ENCODE assay signal across 13 cellular contexts in the genomic region with DNA sequence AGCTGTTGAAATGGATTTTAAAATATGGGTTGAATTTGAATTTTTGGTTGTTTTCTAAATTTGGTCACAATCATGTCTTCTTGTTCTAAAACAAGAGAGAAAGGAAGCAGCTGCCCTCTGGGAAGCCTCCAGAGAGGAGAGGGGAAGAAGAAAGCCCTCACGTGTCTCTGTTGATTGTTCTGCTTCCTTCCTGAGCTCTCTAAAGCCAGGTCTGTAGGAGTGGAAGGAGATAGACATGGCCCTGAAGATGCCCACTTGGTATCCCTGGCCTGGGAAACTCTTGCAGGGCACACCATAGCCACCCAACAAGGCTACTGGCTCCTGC. TPM values are rescaled to one million over a fixed set of nuclear protein-coding genes. Genes with fewer than 3 reads are reported as not detected.
A peak's percentile ranks its signal among the peaks of the same experiment; 100 is the strongest.
DNase-seq lines count a peak whose midpoint lies in the region; ATAC-seq and TF ChIP-seq lines count a peak whose summit lies in the region.
"Had no signal": no experiment of that assay in that cellular context is flagged by ENCODE, and none has a peak within 500 bp of the region (broad histone marks: within the 10 kb centered on the region; RNA-seq: fewer than 3 reads in every experiment).

No MANE protein-coding gene starts in this region.

- intact Hi-C loops in A673 (cut with micrococcal nuclease; ENCODE audit: unreplicated experiment): no loop called here

- H4K20me1 ChIP-seq in GM23248 (ENCODE audit: insufficient read depth): no peaks in the 10 kb centered on the region
- no peaks in the 10 kb centered on the region for H4K20me1 ChIP-seq in hepatocyte (ENCODE audit: insufficient read depth, poor library complexity, severe bottlenecking)

- peak overlapping the region; percentile 83 for H3K27ac ChIP-seq in GM23248
- H3K27ac ChIP-seq in RWPE2 (ENCODE audit: poor library complexity, severe bottlenecking): peak overlapping the region; percentile 20
- H3K27ac ChIP-seq in hepatocyte: peak overlapping the region; percentile 31
- peak overlapping the region; percentile 80 for H3K27ac ChIP-seq in skeletal muscle tissue (ENCODE audit: low read depth, low read length)
- H3K27ac ChIP-seq in A673 (ENCODE audit: low read depth, low read length, poor library complexity, severe bottlenecking): no peak overlapping the region

- H3K4me3 ChIP-seq in GM23248 (no peak overlapping the region), RWPE2 (ENCODE audit: severe bottlenecking) (no peak overlapping the region), hepatocyte (no peak overlapping the region), skeletal muscle tissue (ENCODE audit: low read length in 3 of 3) (peak overlapping the region in 1 of 3 donors; percentile 13), A673 (ENCODE audit: low read depth, low read length, poor library complexity, severe bottlenecking) (no peak overlapping the region)

- in situ Hi-C loops in GM23248 (cut with MboI): no loop called here

- H3K9me2 ChIP-seq in GM23248 (ENCODE audit: insufficient read depth): no peaks in the 10 kb centered on the region
- H3K9me2 ChIP-seq in hepatocyte (replicated peaks; ENCODE audit: insufficient read depth): no peaks in the 10 kb centered on the region

- H3K4me2 ChIP-seq in GM23248 (ENCODE audit: unreplicated experiment): no peak overlapping the region
- no peak overlapping the region for H3K4me2 ChIP-seq in hepatocyte

- peaks cover 43% of the 10 kb centered on the region for H3K4me1 ChIP-seq in GM23248 (ENCODE audit: insufficient read depth)
- H3K4me1 ChIP-seq in RWPE2 (ENCODE audit: insufficient read depth, poor library complexity, severe bottlenecking): peaks cover 32% of the 10 kb centered on the region
- peaks cover 11% of the 10 kb centered on the region for H3K4me1 ChIP-seq in hepatocyte (ENCODE audit: insufficient read depth)
- H3K4me1 ChIP-seq in skeletal muscle tissue (ENCODE audit: control insufficient read depth in 3 of 3, insufficient read depth in 3 of 3, low read length in 3 of 3): peaks cover 26 to 47% (median 32%) of the 10 kb centered on the region in 3 donors
- no peaks in the 10 kb centered on the region for H3K4me1 ChIP-seq in A673 (ENCODE audit: insufficient read depth, low read length, poor library complexity, severe bottlenecking)

- WGBS in GM23248 (ENCODE audit: low coverage in 1 of 2, low lambda C conversion rate in 2 of 2, missing lambda C conversion rate in 2 of 2), 2 experiments: 50 to 59% methylated on average over 1 of the region's 1 CpG
- 72% methylated on average over 1 of the region's 1 CpG for WGBS in hepatocyte (ENCODE audit: low lambda C conversion rate, missing lambda C conversion rate)

- CTCF ChIA-PET in GM10248 (lab: Yijun Ruan, JAX) (interaction anchor here (1.1 kb wide), 1 partner anchor 18 kb away, joined by 3 read pairs; no protein-coding TSS in a partner anchor), A673 (lab: Charles Lee) (no interaction called here)

- H3K27me3 ChIP-seq in GM23248 (replicated peaks; ENCODE audit: insufficient read depth) (no peaks in the 10 kb centered on the region), RWPE2 (ENCODE audit: insufficient read depth, poor library complexity, severe bottlenecking) (no peaks in the 10 kb centered on the region), hepatocyte (no peaks in the 10 kb centered on the region), skeletal muscle tissue (ENCODE audit: control insufficient read depth in 3 of 3, insufficient read depth in 3 of 3, low read length in 3 of 3) (no peaks in the 10 kb centered on the region), A673 (replicated peaks; ENCODE audit: insufficient read depth, low read depth, low read length, poor library complexity) (no peaks in the 10 kb centered on the region)

- POLR2A ChIA-PET in GM10248 (lab: Yijun Ruan, JAX): no interaction called here
- POLR2A ChIA-PET in A673 (lab: Charles Lee; ENCODE audit: low non-redundant PET): no interaction called here

- peaks cover 17% of the 10 kb centered on the region for H3F3A ChIP-seq in GM23248 (ENCODE audit: insufficient read depth)

- no peak for TF ChIP-seq CTCF in RWPE2 (IDR thresholded peaks at IDR 0.05; ENCODE audit: poor library complexity, severe bottlenecking)
- no peak for TF ChIP-seq CTCF in hepatocyte (IDR thresholded peaks at IDR 0.05; ENCODE audit: poor library complexity)
- no peak for TF ChIP-seq CTCF in GM10248 (IDR thresholded peaks at IDR 0.05; ENCODE audit: control extremely low read depth, extremely low read depth, low read depth, missing control alignments)
- TF ChIP-seq CTCF in A673 (conservative IDR thresholded peaks at IDR 0.05; ENCODE audit: low read depth, low read length): no peak

- no peak for ATAC-seq in RWPE2 (ENCODE audit: low read depth)

- H3K36me3 ChIP-seq in GM23248 (ENCODE audit: low read depth): no peaks in the 10 kb centered on the region
- no peaks in the 10 kb centered on the region for H3K36me3 ChIP-seq in RWPE2 (ENCODE audit: low read depth)
- H3K36me3 ChIP-seq in hepatocyte (replicated peaks; ENCODE audit: insufficient read depth, low read depth): no peaks in the 10 kb centered on the region
- no peaks in the 10 kb centered on the region for H3K36me3 ChIP-seq in skeletal muscle tissue (ENCODE audit: control insufficient read depth in 3 of 3, insufficient read depth in 3 of 3, low read length in 3 of 3)
- H3K36me3 ChIP-seq in A673 (ENCODE audit: insufficient read depth, low read length, poor library complexity, severe bottlenecking): no peaks in the 10 kb centered on the region

- H2AFZ ChIP-seq in GM23248 (0 out of 2 replicates have a peak overlapping the region, but pooled peaks have one; percentile 5), hepatocyte (no peak overlapping the region)

- H3K9ac ChIP-seq in GM23248: 0 out of 2 replicates have a peak overlapping the region, but pooled peaks have one; percentile 22
- peak overlapping the region in 1 of 3 donors; percentile 34 for H3K9ac ChIP-seq in skeletal muscle tissue (ENCODE audit: low read depth in 1 of 3, low read length in 3 of 3)

- H3K9me3 ChIP-seq in GM23248 (ENCODE audit: low read depth) (no peaks in the 10 kb centered on the region), RWPE2 (ENCODE audit: severe bottlenecking) (no peaks in the 10 kb centered on the region), hepatocyte (ENCODE audit: low read depth) (no peaks in the 10 kb centered on the region), skeletal muscle tissue (ENCODE audit: control insufficient read depth in 3 of 3, low read length in 3 of 3) (peaks cover 0 to 3% (median 0%) of the 10 kb centered on the region in 3 donors), A673 (ENCODE audit: low read depth, low read length, poor library complexity, severe bottlenecking) (no peaks in the 10 kb centered on the region)

- DNase-seq in GM23248: no peak
- no peak for DNase-seq in RWPE2 (ENCODE audit: low spot score)
- no peak for DNase-seq in hepatocyte (ENCODE audit: low spot score)
- DNase-seq in GM10248 (ENCODE audit: extremely low spot score): no peak
- no peak for DNase-seq in SHP77 (lab: John Stamatoyannopoulos, UW)
- no peak for DNase-seq in A673 (ENCODE audit: low spot score)
- no peak for DNase-seq in NCI-H748 (lab: John Stamatoyannopoulos, UW; ENCODE audit: unreplicated experiment)
- DNase-seq: CD4-positive, CD25-positive, alpha-beta regulatory T cell; NCI-H1436 treated with DMSO at 0.1 percent for 48 hours; NCI-H526; SIG-M5 had no signal

- no TSS peak for BruUV-seq in A673 (replicated peaks; lab: Mats Ljungman, UMichigan)

- H3K79me2 ChIP-seq in GM23248 (ENCODE audit: insufficient read depth) (no peaks in the 10 kb centered on the region), hepatocyte (no peaks in the 10 kb centered on the region)

RNA-seq across cellular contexts. Expression of gene GALNT12, which starts 59.6 kb away (rescaled TPM):
- total RNA-seq in GM23248 (2014; rRNA removed; shearing (Covaris generic)): 7.8 and 10.1 TPM in 2 replicates
- polyA plus RNA-seq in GM23248 (2016; fragmentation: Nextera tagmentation; extraction: Ambion mirVana) (0.74 and 1.5 TPM in 2 replicates), hepatocyte (13.9 and 17.2 TPM in 2 replicates)
- total RNA-seq in hepatocyte (13.0 and 16.4 TPM in 2 replicates), skeletal muscle tissue (1.6 TPM), A673 (2021) (0.54 and 1.0 TPM in 2 replicates)
- total RNA-seq: osteocyte had no signal
